ENCODE assay signal across 1 cellular context in the genomic region with DNA sequence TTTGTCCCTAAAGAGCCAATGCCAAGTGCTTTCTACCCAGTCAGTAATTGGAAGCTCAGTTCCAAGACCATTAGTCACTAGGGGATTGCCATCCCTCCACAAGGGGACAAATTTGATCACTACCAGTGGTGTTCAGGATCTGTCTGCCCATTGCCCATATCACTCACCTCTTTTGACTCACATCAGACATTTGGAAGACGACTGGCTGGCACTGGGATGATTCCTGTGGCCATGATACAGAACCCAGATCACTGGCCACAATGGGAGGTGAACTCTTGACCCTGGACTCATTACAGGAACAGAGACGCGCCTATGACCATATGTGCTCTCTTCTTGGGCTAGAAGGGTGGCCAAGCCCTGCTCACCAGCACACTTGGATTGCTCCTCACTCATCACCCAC.
TF ChIP-seq lines count a peak whose summit lies in the region.

No MANE protein-coding gene starts in this region.

TF ChIP-seq in H1, 55 proteins besides CTCF, POLR2A, EP300 and RAD21:
- no peak for TF ChIP-seq BRCA1 (IDR thresholded peaks at IDR 0.05; ENCODE audit: low read depth, low read length)
- no peak for TF ChIP-seq TEAD4 (IDR thresholded peaks at IDR 0.05; ENCODE audit: low read depth, low read length)
- TF ChIP-seq YY1 (IDR thresholded peaks at IDR 0.05; ENCODE audit: low read depth, low read length) = no peak
- no peak for TF ChIP-seq GTF2F1 (IDR thresholded peaks at IDR 0.05; ENCODE audit: borderline replicate concordance, low read depth, low read length)
- TF ChIP-seq POLR2AphosphoS5 (IDR thresholded peaks at IDR 0.05; ENCODE audit: low read depth, low read length) = no peak
- no peak for TF ChIP-seq SP4 (IDR thresholded peaks at IDR 0.05; ENCODE audit: low read length)
- no peak for TF ChIP-seq KDM4A (IDR thresholded peaks at IDR 0.05; ENCODE audit: low read depth, low read length, severe bottlenecking)
- TF ChIP-seq, protein P1, sequence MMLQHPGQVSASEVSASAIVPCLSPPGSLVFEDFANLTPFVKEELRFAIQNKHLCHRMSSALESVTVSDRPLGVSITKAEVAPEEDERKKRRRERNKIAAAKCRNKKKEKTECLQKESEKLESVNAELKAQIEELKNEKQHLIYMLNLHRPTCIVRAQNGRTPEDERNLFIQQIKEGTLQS (IDR thresholded peaks at IDR 0.05; ENCODE audit: insufficient read depth, low read depth, low read length) = no peak
- TF ChIP-seq SAP30 (IDR thresholded peaks at IDR 0.05; ENCODE audit: insufficient read depth, insufficient replicate concordance, low read length) = no peak
- no peak for TF ChIP-seq NANOG (IDR thresholded peaks at IDR 0.05; ENCODE audit: insufficient read depth, low read depth, low read length, poor library complexity, severe bottlenecking)
- TF ChIP-seq GABPA (IDR thresholded peaks at IDR 0.05; ENCODE audit: borderline replicate concordance, insufficient read depth, low read length) = no peak
- no peak for TF ChIP-seq SIX5 (IDR thresholded peaks at IDR 0.05; ENCODE audit: low read depth, low read length)
- no peak for TF ChIP-seq RNF2 (IDR thresholded peaks at IDR 0.05; ENCODE audit: borderline replicate concordance, low read depth, low read length, missing control alignments, poor library complexity, severe bottlenecking)
- TF ChIP-seq SP1 (IDR thresholded peaks at IDR 0.05; ENCODE audit: low read depth, low read length) = no peak
- TF ChIP-seq MAFK (IDR thresholded peaks at IDR 0.05; ENCODE audit: low read depth, low read length) = no peak
- TF ChIP-seq NRF1 (IDR thresholded peaks at IDR 0.05; ENCODE audit: low read depth, low read length) = no peak
- TF ChIP-seq KDM5A (IDR thresholded peaks at IDR 0.05; ENCODE audit: low read length) = no peak
- TF ChIP-seq RBBP5 (IDR thresholded peaks at IDR 0.05; ENCODE audit: borderline replicate concordance, low read depth, low read length) = no peak
- TF ChIP-seq, protein P2, sequence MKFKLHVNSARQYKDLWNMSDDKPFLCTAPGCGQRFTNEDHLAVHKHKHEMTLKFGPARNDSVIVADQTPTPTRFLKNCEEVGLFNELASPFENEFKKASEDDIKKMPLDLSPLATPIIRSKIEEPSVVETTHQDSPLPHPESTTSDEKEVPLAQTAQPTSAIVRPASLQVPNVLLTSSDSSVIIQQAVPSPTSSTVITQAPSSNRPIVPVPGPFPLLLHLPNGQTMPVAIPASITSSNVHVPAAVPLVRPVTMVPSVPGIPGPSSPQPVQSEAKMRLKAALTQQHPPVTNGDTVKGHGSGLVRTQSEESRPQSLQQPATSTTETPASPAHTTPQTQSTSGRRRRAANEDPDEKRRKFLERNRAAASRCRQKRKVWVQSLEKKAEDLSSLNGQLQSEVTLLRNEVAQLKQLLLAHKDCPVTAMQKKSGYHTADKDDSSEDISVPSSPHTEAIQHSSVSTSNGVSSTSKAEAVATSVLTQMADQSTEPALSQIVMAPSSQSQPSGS (IDR thresholded peaks at IDR 0.05; ENCODE audit: low read length) = no peak
TF ChIP-seq in H1: peak in this region for 0.
